Comparison of ENCODE assay signal across 18 cellular contexts in the genomic region with DNA sequence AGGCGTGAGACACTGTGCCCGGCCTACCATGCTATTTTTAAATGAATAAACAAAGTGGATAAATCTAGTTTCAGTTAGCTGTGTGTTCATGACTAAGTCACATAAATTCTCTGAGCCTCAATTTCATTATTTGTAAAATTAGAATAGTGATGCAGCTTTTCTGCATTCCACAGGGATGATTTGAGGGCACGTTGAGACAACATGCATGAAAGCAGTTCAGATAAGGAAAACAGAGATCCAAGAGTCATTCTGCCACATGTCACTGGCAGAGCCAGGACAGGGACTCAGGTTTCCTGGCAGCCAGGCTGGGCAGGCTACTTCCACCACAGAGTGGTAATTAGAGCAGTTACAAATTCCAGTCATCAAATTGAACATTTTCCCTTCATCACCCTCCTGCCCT. TPM values are rescaled to one million over a fixed set of nuclear protein-coding genes. Genes with fewer than 3 reads are reported as not detected.
DNase-seq lines count a peak whose midpoint lies in the region; ATAC-seq and TF ChIP-seq lines count a peak whose summit lies in the region.
"Had no signal": no experiment of that assay in that cellular context is flagged by ENCODE, and none has a peak within 500 bp of the region (broad histone marks: within the 10 kb centered on the region; RNA-seq: fewer than 3 reads in every experiment).

No MANE protein-coding gene starts in this region.

- H4K20me1 ChIP-seq in osteoblast (ENCODE audit: insufficient read depth, low read length), result no peaks in the 10 kb centered on the region

- DNase-seq in NCI-H524 (lab: John Stamatoyannopoulos, UW) (peak; percentile 15 to 59), NCI-H524 treated with DMSO at 0.1 percent for 48 hours (lab: John Stamatoyannopoulos, UW) (no peak), NCI-H2171 (lab: John Stamatoyannopoulos, UW) (peak; percentile 30), epithelial cell of esophagus (ENCODE audit: low read depth) (peak; percentile 92), osteoblast (ENCODE audit: insufficient read length, low spot score, missing footprints) (peak; percentile 81), retina (no peak)
- no peak for DNase-seq in stimulated activated CD4-positive, alpha-beta T cell treated with anti-CD3 and anti-CD28 coated beads, Interleukin-2, amount 100 ng/mL, for 48 hours
- DNase-seq: activated naive CD4-positive, alpha-beta T cell treated with anti-CD3 and anti-CD28 coated beads, Interleukin-2, amount 50 U/mL, for 16 hours; CD4-positive, CD25-positive, alpha-beta regulatory T cell; DMS53; NCI-H446; stimulated activated naive CD8-positive, alpha-beta T cell treated with anti-CD3 and anti-CD28 coated beads, Interleukin-15, amount 100 ng/mL, for 72 hours; upper lobe of right lung had no signal

- H3K79me2 ChIP-seq in osteoblast (ENCODE audit: insufficient read depth, low read length), result no peaks in the 10 kb centered on the region

- TF ChIP-seq CTCF in epithelial cell of esophagus (IDR thresholded peaks at IDR 0.05; ENCODE audit: insufficient read depth, low read depth, low read length, missing control alignments), result no peak
- no peak for TF ChIP-seq CTCF in osteoblast (IDR thresholded peaks at IDR 0.05; ENCODE audit: extremely low read depth, low read depth, low read length)

- H2AFZ ChIP-seq in osteoblast (ENCODE audit: low read length), result no peak overlapping the region
- H2AFZ ChIP-seq: neural progenitor cell had no signal

- no peak overlapping the region for H3K4me3 ChIP-seq in epithelial cell of esophagus (ENCODE audit: low read length)
- H3K4me3 ChIP-seq in osteoblast (ENCODE audit: insufficient read depth, low read length), result no peak overlapping the region
- H3K4me3 ChIP-seq: neural progenitor cell, upper lobe of right lung had no signal

- H3K4me1 ChIP-seq in osteoblast (ENCODE audit: insufficient read depth, low read length), result peaks cover 4% of the 10 kb centered on the region

- no peak overlapping the region for H3K27ac ChIP-seq in osteoblast (ENCODE audit: low read depth, low read length)
- H3K27ac ChIP-seq: 22Rv1, neural progenitor cell, upper lobe of right lung had no signal

- no peak for ATAC-seq in HG02588 (IDR thresholded peaks at IDR 0.05; ENCODE audit: unreplicated experiment)
- ATAC-seq: esophagus mucosa; stimulated activated naive CD8-positive, alpha-beta T cell treated with anti-CD3 and anti-CD28 coated beads, Interleukin-15, amount 100 ng/mL, for 72 hours; upper lobe of right lung had no signal

- no peaks in the 10 kb centered on the region for H3K9me3 ChIP-seq in osteoblast (ENCODE audit: low read depth, low read length)
- H3K9me3 ChIP-seq: upper lobe of right lung had no signal

- H3K4me2 ChIP-seq in osteoblast (ENCODE audit: insufficient read depth, low read length), result no peak overlapping the region
- H3K4me2 ChIP-seq: neural progenitor cell had no signal

- H3K27me3 ChIP-seq in osteoblast (ENCODE audit: insufficient read depth, low read length), result peaks cover 19% of the 10 kb centered on the region

- no peaks in the 10 kb centered on the region for H3K36me3 ChIP-seq in osteoblast (ENCODE audit: insufficient read depth, low read length)
- H3K36me3 ChIP-seq: neural progenitor cell, upper lobe of right lung had no signal

RNA-seq across cellular contexts. Expression of a gene that starts 2.9 kb away (rescaled TPM):
- under 0.01 and 0.29 TPM in 2 replicates for total RNA-seq in osteoblast
- total RNA-seq: dermis microvascular lymphatic vessel endothelial cell had no signal

RNA-seq across cellular contexts. Expression of a gene that starts 41.8 kb away (rescaled TPM):
- total RNA-seq in osteoblast, result 69.5 and 76.7 TPM in 2 replicates

Comparison
In these comparisons a context has a peak if more than half of its experiments do, and no peak if none do; other contexts are left out.
1. DNase-seq: peak in NCI-H524 (2 of 2), NCI-H2171 (single experiment), epithelial cell of esophagus (single experiment) and osteoblast (single experiment); none in NCI-H524 treated with DMSO at 0.1 percent for 48 hours (single experiment), retina (single experiment) and stimulated activated CD4-positive, alpha-beta T cell treated with anti-CD3 and anti-CD28 coated beads, Interleukin-2, amount 100 ng/mL, for 48 hours (0 of 2).